In genomic region chr5:120624021-120624563, GRCh38 we compare ENCODE assay signal across 15 cellular contexts.
A peak's percentile ranks its signal among the peaks of the same experiment; 100 is the strongest.
DNase-seq lines count a peak whose midpoint lies in the region; ATAC-seq and TF ChIP-seq lines count a peak whose summit lies in the region.
"Had no signal": no experiment of that assay in that cellular context is flagged by ENCODE, and none has a peak within 500 bp of the region (broad histone marks: within the 10 kb centered on the region; RNA-seq: fewer than 3 reads in every experiment).

No MANE protein-coding gene starts in this region.

- ATAC-seq in lower lobe of right lung, result no peak
- no peak for ATAC-seq in HG03469 (IDR thresholded peaks at IDR 0.05; ENCODE audit: unreplicated experiment)
- ATAC-seq in stimulated activated naive CD8-positive, alpha-beta T cell treated with anti-CD3 and anti-CD28 coated beads, Interleukin-15, Interleukin-2, amounts not matched to agents 100 U/mL and 50 U/mL, for 24 hours, result no peak
- ATAC-seq: activated CD8-positive, alpha-beta memory T cell treated with anti-CD3 and anti-CD28 coated beads, Interleukin-2, amount 10 ng/mL, durations not matched to agents 7 days and 5 days; right lobe of liver; stimulated activated naive B cell treated with anti-CD40 and anti-IgM and Interleukin-4, amounts not matched to agents 10 μg/mL and 1 μg/mL and 100 μg/mL, for 72 hours had no signal

- in situ Hi-C loops in mammary epithelial cell (cut with MboI; ENCODE audit: low sequenced_read_pairs in 2 of 2), result no loop called here

- H3K4me3 ChIP-seq in MG63, result peak overlapping the region; percentile 14
- peak overlapping the region in 2 of 3 experiments; percentile 19 to 45 for H3K4me3 ChIP-seq in mammary epithelial cell (replicated peaks in 1 of 3; ENCODE audit: insufficient read depth in 1 of 3, low read depth in 2 of 3, low read length in 3 of 3)
- peak overlapping the region; percentile 58 for H3K4me3 ChIP-seq in osteoblast (ENCODE audit: insufficient read depth, low read length)
- H3K4me3 ChIP-seq in lower lobe of right lung, result no peak overlapping the region
- H3K4me3 ChIP-seq: right lobe of liver had no signal

- H2AFZ ChIP-seq in mammary epithelial cell (ENCODE audit: low read depth, low read length) (peak overlapping the region; percentile 68), osteoblast (ENCODE audit: low read length) (no peak overlapping the region)

- no peaks in the 10 kb centered on the region for H3K27me3 ChIP-seq in MG63
- no peaks in the 10 kb centered on the region for H3K27me3 ChIP-seq in mammary epithelial cell (ENCODE audit: insufficient read depth, low read length)
- no peaks in the 10 kb centered on the region for H3K27me3 ChIP-seq in osteoblast (ENCODE audit: insufficient read depth, low read length)
- H3K27me3 ChIP-seq in lower lobe of right lung (ENCODE audit: low read depth), result no peaks in the 10 kb centered on the region
- H3K27me3 ChIP-seq: right lobe of liver had no signal

- no peaks in the 10 kb centered on the region for H3K79me2 ChIP-seq in mammary epithelial cell (ENCODE audit: insufficient read depth, low read length)
- H3K79me2 ChIP-seq in osteoblast (ENCODE audit: insufficient read depth, low read length), result peaks cover 22% of the 10 kb centered on the region

- H3K9me3 ChIP-seq in MG63, result no peaks in the 10 kb centered on the region
- H3K9me3 ChIP-seq in mammary epithelial cell (replicated peaks; ENCODE audit: insufficient read depth, low read length), result no peaks in the 10 kb centered on the region
- no peaks in the 10 kb centered on the region for H3K9me3 ChIP-seq in osteoblast (ENCODE audit: low read depth, low read length)
- H3K9me3 ChIP-seq in lower lobe of right lung, result no peaks in the 10 kb centered on the region
- H3K9me3 ChIP-seq: right lobe of liver had no signal

- intact Hi-C loops in mammary epithelial cell (cut with micrococcal nuclease) (no loop called here), lower lobe of right lung (cut with DNase I) (no loop called here)

- peak overlapping the region; percentile 24 for H3K27ac ChIP-seq in mammary epithelial cell (ENCODE audit: insufficient read depth, low read depth, low read length)
- H3K27ac ChIP-seq in osteoblast (ENCODE audit: low read depth, low read length), result peak overlapping the region; percentile 77
- H3K27ac ChIP-seq in lower lobe of right lung, result no peak overlapping the region
- H3K27ac ChIP-seq: epithelial cell of prostate, right lobe of liver, WERI-Rb-1 had no signal

- DNase-seq in EL (peak; percentile 63), MG63 (no peak), mammary epithelial cell (no peak), osteoblast (ENCODE audit: insufficient read length, low spot score, missing footprints) (no peak), lower lobe of right lung (no peak), SK-N-DZ (ENCODE audit: low spot score) (no peak)
- no peak for DNase-seq in stimulated activated naive CD8-positive, alpha-beta T cell treated with anti-CD3 and anti-CD28 coated beads, Interleukin-15, Interleukin-2, amounts not matched to agents 100 U/mL and 50 U/mL, for 24 hours
- DNase-seq: activated CD8-positive, alpha-beta memory T cell treated with anti-CD3 and anti-CD28 coated beads, Interleukin-2, amount 10 ng/mL, durations not matched to agents 7 days and 5 days; activated naive CD4-positive, alpha-beta T cell treated with Interleukin-2 at 50 U/mL for 16 hours; CD4-positive, alpha-beta memory T cell; right lobe of liver; stimulated activated naive B cell treated with anti-CD40 and anti-IgM and Interleukin-4, amounts not matched to agents 10 μg/mL and 1 μg/mL and 100 μg/mL, for 72 hours; WERI-Rb-1 had no signal

- no peaks in the 10 kb centered on the region for H4K20me1 ChIP-seq in mammary epithelial cell (ENCODE audit: insufficient read depth, low read length)
- no peaks in the 10 kb centered on the region for H4K20me1 ChIP-seq in osteoblast (ENCODE audit: insufficient read depth, low read length)

- H3K4me2 ChIP-seq in mammary epithelial cell (ENCODE audit: insufficient read depth, low read depth, low read length) (peak overlapping the region; percentile 69), osteoblast (ENCODE audit: insufficient read depth, low read length) (peak overlapping the region; percentile 78)

- H3K4me1 ChIP-seq in mammary epithelial cell (ENCODE audit: insufficient read depth, low read length) (peaks cover 8% of the 10 kb centered on the region), osteoblast (ENCODE audit: insufficient read depth, low read length) (peaks cover 8% of the 10 kb centered on the region), lower lobe of right lung (no peaks in the 10 kb centered on the region)
- H3K4me1 ChIP-seq: right lobe of liver had no signal

- no peak overlapping the region for H3K9ac ChIP-seq in mammary epithelial cell (ENCODE audit: insufficient read depth, low read length)

- H3K36me3 ChIP-seq in MG63 (no peaks in the 10 kb centered on the region), mammary epithelial cell (ENCODE audit: insufficient read depth, low read length) (no peaks in the 10 kb centered on the region), osteoblast (ENCODE audit: insufficient read depth, low read length) (no peaks in the 10 kb centered on the region), lower lobe of right lung (no peaks in the 10 kb centered on the region)
- H3K36me3 ChIP-seq: right lobe of liver, WERI-Rb-1 had no signal

- no TSS peak for BruUV-seq in mammary epithelial cell (replicated peaks; lab: Mats Ljungman, UMichigan)

- 57% methylated on average over 1 of the region's 1 CpG for WGBS in mammary epithelial cell (ENCODE audit: low coverage, missing lambda C conversion rate)

- TF ChIP-seq CTCF in mammary epithelial cell (conservative IDR thresholded peaks at IDR 0.05 in 1 of 2, IDR thresholded peaks at IDR 0.05 in 1 of 2; ENCODE audit: extremely low read depth in 1 of 2, insufficient read depth in 1 of 2, low read depth in 1 of 2, low read length in 2 of 2), result no peak
- TF ChIP-seq CTCF in osteoblast (IDR thresholded peaks at IDR 0.05; ENCODE audit: extremely low read depth, low read depth, low read length), result no peak
- no peak for TF ChIP-seq CTCF in lower lobe of right lung (IDR thresholded peaks at IDR 0.05)

- CTCF ChIA-PET in mammary epithelial cell (lab: Charles Lee; ENCODE audit: low non-redundant PET), result no interaction called here

- dilution Hi-C loops in mammary epithelial cell (cut with HindIII; ENCODE audit: low sequenced_read_pairs), result no loop called here
